33 cellular contexts compared by ENCODE assay signal in genomic region chr1:112406771-112407170, GRCh38.
"Had no signal": no experiment of that assay in that cellular context is flagged by ENCODE, and none has a peak within 500 bp of the region (broad histone marks: within the 10 kb centered on the region; RNA-seq: fewer than 3 reads in every experiment).

No MANE protein-coding gene starts in this region.

- H3K9me3 ChIP-seq: MG63 had no signal

- H3K27me3 ChIP-seq: brain microvascular endothelial cell, MG63 had no signal

- H3K27ac Mint-ChIP-seq: activated CD4-positive, alpha-beta memory T cell treated with anti-CD3 and anti-CD28 coated beads, Interleukin-2, amount 10 ng/mL, durations not matched to agents 7 days and 5 days; activated CD8-positive, alpha-beta memory T cell treated with anti-CD3 and anti-CD28 coated beads, Interleukin-2, amount 10 ng/mL, durations not matched to agents 7 days and 5 days; activated naive CD4-positive, alpha-beta T cell treated with anti-CD3 and anti-CD28 coated beads, Interleukin-2, amount 10 ng/mL, durations not matched to agents 7 days and 5 days; activated naive CD8-positive, alpha-beta T cell; activated naive CD8-positive, alpha-beta T cell treated with anti-CD3 and anti-CD28 coated beads, Interleukin-2, amount 50 U/mL, for 24 hours had no signal

- DNase-seq: activated CD4-positive, alpha-beta memory T cell treated with anti-CD3 and anti-CD28 coated beads, Interleukin-2, amount 10 ng/mL, durations not matched to agents 7 days and 5 days; activated CD4-positive, alpha-beta T cell treated with anti-CD3 and anti-CD28 coated beads for 1 hour; activated CD4-positive, alpha-beta T cell treated with anti-CD3 and anti-CD28 coated beads for 48 hours; activated CD4-positive, CD25-positive, alpha-beta regulatory T cell; activated CD8-positive, alpha-beta memory T cell treated with anti-CD3 and anti-CD28 coated beads for 24 hours; activated CD8-positive, alpha-beta memory T cell treated with anti-CD3 and anti-CD28 coated beads, Interleukin-2, amount 10 ng/mL, durations not matched to agents 7 days and 5 days; activated CD8-positive, alpha-beta memory T cell treated with anti-CD3 and anti-CD28 coated beads, Interleukin-2, amount 50 U/mL, for 48 hours; activated effector memory CD4-positive, alpha-beta T cell treated with Interleukin-2 at 50 U/mL for 16 hours; activated naive CD4-positive, alpha-beta T cell treated with anti-CD3 and anti-CD28 coated beads, Interleukin-2, amount 10 ng/mL, durations not matched to agents 7 days and 5 days; activated naive CD8-positive, alpha-beta T cell treated with anti-CD3 and anti-CD28 coated beads, Interleukin-2, amount 50 U/mL, for 24 hours; activated T-cell treated with anti-CD3 and anti-CD28 coated beads, Interleukin-2, amount 50 U/mL, for 48 hours; amniotic stem cell; aorta; brain microvascular endothelial cell; central memory CD4-positive, alpha-beta T cell; Karpas-422; KBM-7; MG63; NCI-H1048; NCI-H146; NCI-H187; NCI-H2029 treated with DMSO at 0.1 percent for 48 hours; NCI-H345; NCI-H524 treated with DMSO at 0.1 percent for 48 hours; PC-9; SIG-M5; SW 1271; T-helper 1 cell; T-helper 2 cell; T1000; WERI-Rb-1 had no signal

- H3K36me3 Mint-ChIP-seq: activated CD8-positive, alpha-beta memory T cell treated with anti-CD3 and anti-CD28 coated beads, Interleukin-2, amount 10 ng/mL, durations not matched to agents 7 days and 5 days; activated naive CD4-positive, alpha-beta T cell treated with anti-CD3 and anti-CD28 coated beads, Interleukin-2, amount 10 ng/mL, durations not matched to agents 7 days and 5 days; activated naive CD8-positive, alpha-beta T cell had no signal

- H3K4me3 Mint-ChIP-seq: activated CD4-positive, alpha-beta memory T cell treated with anti-CD3 and anti-CD28 coated beads, Interleukin-2, amount 10 ng/mL, durations not matched to agents 7 days and 5 days; activated CD8-positive, alpha-beta memory T cell treated with anti-CD3 and anti-CD28 coated beads, Interleukin-2, amount 10 ng/mL, durations not matched to agents 7 days and 5 days; activated naive CD4-positive, alpha-beta T cell treated with anti-CD3 and anti-CD28 coated beads, Interleukin-2, amount 10 ng/mL, durations not matched to agents 7 days and 5 days; activated naive CD8-positive, alpha-beta T cell; activated naive CD8-positive, alpha-beta T cell treated with anti-CD3 and anti-CD28 coated beads, Interleukin-2, amount 50 U/mL, for 24 hours had no signal

- H3K4me3 ChIP-seq: MG63, PC-9 had no signal

- H3K9me3 Mint-ChIP-seq: activated CD4-positive, alpha-beta memory T cell treated with anti-CD3 and anti-CD28 coated beads, Interleukin-2, amount 10 ng/mL, durations not matched to agents 7 days and 5 days; activated naive CD4-positive, alpha-beta T cell treated with anti-CD3 and anti-CD28 coated beads, Interleukin-2, amount 10 ng/mL, durations not matched to agents 7 days and 5 days; activated naive CD8-positive, alpha-beta T cell treated with anti-CD3 and anti-CD28 coated beads, Interleukin-2, amount 50 U/mL, for 24 hours had no signal

- H3K4me1 Mint-ChIP-seq: activated naive CD4-positive, alpha-beta T cell treated with anti-CD3 and anti-CD28 coated beads, Interleukin-2, amount 10 ng/mL, durations not matched to agents 7 days and 5 days had no signal

- H3K27me3 Mint-ChIP-seq: activated naive CD8-positive, alpha-beta T cell treated with anti-CD3 and anti-CD28 coated beads, Interleukin-2, amount 50 U/mL, for 24 hours had no signal

- H3K27ac ChIP-seq: brain microvascular endothelial cell, PC-9, RWPE1, WERI-Rb-1 had no signal
